Comparison of ENCODE assay signal across 25 cellular contexts in genomic region chr1:36755313-36756230, GRCh38.
"Had no signal": no experiment of that assay in that cellular context is flagged by ENCODE, and none has a peak within 500 bp of the region (broad histone marks: within the 10 kb centered on the region; RNA-seq: fewer than 3 reads in every experiment).

No MANE protein-coding gene starts in this region.

- H3K27me3 ChIP-seq: brain microvascular endothelial cell, right atrium auricular region, transverse colon, uterus had no signal

- DNase-seq: activated CD4-positive, alpha-beta T cell treated with anti-CD3 and anti-CD28 coated beads, Interleukin-2, amount 10 ng/mL, durations not matched to agents 7 days and 5 days; activated CD4-positive, CD25-positive, alpha-beta regulatory T cell treated with anti-CD3 and anti-CD28 coated beads, Interleukin-2, amount 50 U/mL, for 72 hours; activated CD8-positive, alpha-beta memory T cell treated with anti-CD3 and anti-CD28 coated beads, Interleukin-2, amount 10 ng/mL, durations not matched to agents 7 days and 5 days; activated CD8-positive, alpha-beta T cell treated with anti-CD3 and anti-CD28 coated beads for 36 hours; activated gamma-delta T cell; activated naive CD4-positive, alpha-beta T cell treated with anti-CD3 and anti-CD28 coated beads, Interleukin-2, amount 50 U/mL, for 16 hours; activated T-cell treated with anti-CD3 and anti-CD28 coated beads for 4 hours; brain microvascular endothelial cell; central memory CD4-positive, alpha-beta T cell; effector memory CD4-positive, alpha-beta T cell; foreskin melanocyte; lower lobe of right lung; midbrain; natural killer cell; stimulated activated CD4-positive, alpha-beta T cell treated with anti-CD3 and anti-CD28 coated beads, Interleukin-2, amount 100 ng/mL, for 24 hours; stomach; transverse colon; uterus had no signal

- H3K27ac ChIP-seq: brain microvascular endothelial cell, lower lobe of right lung, prostate gland, right atrium auricular region, stomach, suprapubic skin, transverse colon, uterus, VCaP had no signal

- H3K9me3 ChIP-seq: prostate gland, suprapubic skin, transverse colon, uterus had no signal

- H3K36me3 ChIP-seq: brain microvascular endothelial cell, lower lobe of right lung, prostate gland, right atrium auricular region, stomach, suprapubic skin, transverse colon, uterus had no signal

- ATAC-seq: activated CD8-positive, alpha-beta memory T cell treated with anti-CD3 and anti-CD28 coated beads, Interleukin-2, amount 10 ng/mL, durations not matched to agents 7 days and 5 days; activated CD8-positive, alpha-beta T cell treated with anti-CD3 and anti-CD28 coated beads for 36 hours; esophagus mucosa; left lobe of liver; lower lobe of right lung; natural killer cell; stimulated activated effector memory CD8-positive, alpha-beta T cell treated with anti-CD3 and anti-CD28 coated beads, Interleukin-12 subunit alpha, Interleukin-12 subunit beta, amount 100 ng/mL, for 72 hours had no signal

- H3K4me3 ChIP-seq: lower lobe of right lung, prostate gland, right atrium auricular region, stomach, suprapubic skin, transverse colon, uterus had no signal

- H3K4me1 ChIP-seq: lower lobe of right lung, prostate gland, right atrium auricular region, stomach, suprapubic skin, transverse colon, uterus had no signal
